ENCODE assay signal across 32 cellular contexts in genomic region chr2:191315365-191315752, GRCh38.
"Had no signal": no experiment of that assay in that cellular context is flagged by ENCODE, and none has a peak within 500 bp of the region (broad histone marks: within the 10 kb centered on the region; RNA-seq: fewer than 3 reads in every experiment).

No MANE protein-coding gene starts in this region.

- H3K27ac Mint-ChIP-seq: activated CD4-positive, alpha-beta T cell treated with anti-CD3 and anti-CD28 coated beads, Interleukin-2, amount 10 ng/mL, durations not matched to agents 24 days and 14 days; activated naive CD4-positive, alpha-beta T cell treated with anti-CD3 and anti-CD28 coated beads for 36 hours; activated naive CD8-positive, alpha-beta T cell; activated T-helper 17 cell treated with anti-CD3 and anti-CD28 coated beads, Interleukin-2, amount 50 U/mL, for 72 hours; brain; T-helper 1 cell treated with Interleukin-12 subunit alpha and Interleukin-12 subunit beta and Interleukin-4 antibody, amounts not matched to agents 30 μg/mL and 1 μg/mL, for 36 hours; WTC11 had no signal

- H3K27me3 Mint-ChIP-seq: activated naive CD8-positive, alpha-beta T cell; brain had no signal

- H3K4me1 Mint-ChIP-seq: activated CD4-positive, alpha-beta T cell treated with anti-CD3 and anti-CD28 coated beads, Interleukin-2, amount 10 ng/mL, durations not matched to agents 24 days and 14 days; activated T-helper 17 cell treated with anti-CD3 and anti-CD28 coated beads, Interleukin-2, amount 50 U/mL, for 72 hours; central memory CD8-positive, alpha-beta T cell had no signal

- H3K9me3 Mint-ChIP-seq: activated CD4-positive, alpha-beta T cell treated with anti-CD3 and anti-CD28 coated beads, Interleukin-2, amount 10 ng/mL, durations not matched to agents 24 days and 14 days; activated naive CD4-positive, alpha-beta T cell treated with anti-CD3 and anti-CD28 coated beads for 36 hours; activated T-helper 17 cell treated with anti-CD3 and anti-CD28 coated beads, Interleukin-2, amount 50 U/mL, for 72 hours; brain; central memory CD8-positive, alpha-beta T cell; T-helper 1 cell treated with Interleukin-12 subunit alpha and Interleukin-12 subunit beta and Interleukin-4 antibody, amounts not matched to agents 30 μg/mL and 1 μg/mL, for 36 hours; WTC11 had no signal

- H3K27me3 ChIP-seq: Peyer's patch, SJSA1 had no signal

- H3K36me3 ChIP-seq: Peyer's patch, SJSA1 had no signal

- H3K36me3 Mint-ChIP-seq: activated naive CD8-positive, alpha-beta T cell; brain; WTC11 had no signal

- ATAC-seq: activated T-helper 17 cell treated with anti-CD3 and anti-CD28 coated beads, Interleukin-2, amount 50 U/mL, for 72 hours; SK-N-SH treated with all-trans-retinoic acid at 6 μM for 48 hours; WTC11 had no signal

- DNase-seq: activated CD4-positive, alpha-beta T cell treated with anti-CD3 and anti-CD28 coated beads for 1 hour; activated CD4-positive, alpha-beta T cell treated with anti-CD3 and anti-CD28 coated beads, Interleukin-2, amount 10 ng/mL, durations not matched to agents 24 days and 14 days; activated CD4-positive, alpha-beta T cell treated with anti-CD3 and anti-CD28 coated beads, Interleukin-2, amount 50 U/mL, for 48 hours; activated CD8-positive, alpha-beta memory T cell treated with anti-CD3 and anti-CD28 coated beads for 24 hours; activated gamma-delta T cell; activated naive CD4-positive, alpha-beta T cell treated with anti-CD3 and anti-CD28 coated beads for 36 hours; activated T-cell treated with anti-CD3 and anti-CD28 coated beads for 4 hours; activated T-cell treated with anti-CD3 and anti-CD28 coated beads, Interleukin-2, amount 50 U/mL, for 48 hours; amygdala; Kasumi-1; NCI-H1092; NCI-H1417; NCI-H1694; NCI-H2029; NCI-H2107; NCI-H345; NCI-H510A; NCI-H526 treated with DMSO at 0.1 percent for 48 hours; NCI-H82; OCI-M1; Peyer's patch; SHP77; SW 1271 had no signal

- H3K9me3 ChIP-seq: Peyer's patch, SJSA1 had no signal

- H3K4me3 ChIP-seq: Peyer's patch, SJSA1 had no signal

- H3K27ac ChIP-seq: Peyer's patch, RWPE1, SJSA1 had no signal

- H3K4me3 Mint-ChIP-seq: activated CD4-positive, alpha-beta T cell treated with anti-CD3 and anti-CD28 coated beads, Interleukin-2, amount 10 ng/mL, durations not matched to agents 24 days and 14 days; activated naive CD4-positive, alpha-beta T cell treated with anti-CD3 and anti-CD28 coated beads for 36 hours; activated naive CD8-positive, alpha-beta T cell; activated T-helper 17 cell treated with anti-CD3 and anti-CD28 coated beads, Interleukin-2, amount 50 U/mL, for 72 hours; brain; central memory CD8-positive, alpha-beta T cell; T-helper 1 cell treated with Interleukin-12 subunit alpha and Interleukin-12 subunit beta and Interleukin-4 antibody, amounts not matched to agents 30 μg/mL and 1 μg/mL, for 36 hours; WTC11 had no signal
